In the genomic region with DNA sequence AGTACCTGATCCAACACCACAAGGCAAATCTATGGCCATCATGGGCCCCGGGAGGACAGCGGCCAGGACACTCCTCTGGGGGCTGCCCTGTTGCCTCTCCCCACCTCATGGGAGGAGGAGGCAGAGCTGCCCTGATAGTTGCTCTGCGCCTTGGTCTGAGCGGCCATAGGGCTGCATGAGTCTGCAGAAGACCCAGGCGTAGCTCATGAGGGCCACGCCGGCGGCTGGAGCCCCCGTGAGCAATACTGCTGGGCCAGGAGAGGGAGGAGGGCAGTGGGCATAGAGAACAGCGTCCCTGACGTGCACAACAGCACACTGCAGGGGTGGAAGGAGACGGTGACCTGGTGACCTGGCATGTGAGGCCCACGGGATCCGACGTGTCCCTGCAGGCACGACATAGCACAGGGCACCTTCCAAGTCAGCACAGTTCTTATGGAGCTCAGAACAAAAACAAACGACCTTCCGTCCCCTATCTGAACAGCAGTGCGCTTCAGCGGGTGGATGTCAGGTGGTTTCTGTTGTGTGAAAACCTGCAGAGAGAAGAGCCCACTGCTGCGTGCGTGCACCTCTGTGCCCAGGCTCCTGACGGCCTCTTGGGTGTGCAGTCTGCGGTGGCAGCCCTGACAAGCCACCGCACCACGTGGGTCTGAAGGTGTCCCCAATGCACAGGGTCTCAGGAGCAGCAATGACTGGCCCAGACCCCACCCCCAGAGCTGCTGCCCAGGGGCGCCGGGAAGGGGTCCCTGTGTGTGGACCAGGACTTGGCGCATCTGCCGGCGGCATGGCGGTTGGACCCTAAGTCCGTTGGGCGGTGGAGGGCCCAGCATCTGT, we compare ENCODE assay signal across 25 cellular contexts.
"Had no signal": no experiment of that assay in that cellular context is flagged by ENCODE, and none has a peak within 500 bp of the region (broad histone marks: within the 10 kb centered on the region; RNA-seq: fewer than 3 reads in every experiment).

No MANE protein-coding gene starts in this region.

- H3K4me1 Mint-ChIP-seq: activated naive CD8-positive, alpha-beta T cell treated with anti-CD3 and anti-CD28 coated beads for 36 hours had no signal

- FAIRE-seq: colon, endometrium, frontal cortex had no signal

- H3K4me3 Mint-ChIP-seq: activated naive CD8-positive, alpha-beta T cell treated with anti-CD3 and anti-CD28 coated beads for 36 hours; activated T-cell treated with anti-CD3 and anti-CD28 coated beads, Interleukin-2, amount 50 U/mL, for 72 hours; brain; mesothelial cell of epicardium; naive B cell had no signal

- H3K9me3 Mint-ChIP-seq: activated naive CD8-positive, alpha-beta T cell treated with anti-CD3 and anti-CD28 coated beads for 36 hours; activated T-cell treated with anti-CD3 and anti-CD28 coated beads, Interleukin-2, amount 50 U/mL, for 72 hours; brain; mesothelial cell of epicardium; naive B cell had no signal

- H3K27me3 ChIP-seq: adrenal gland, hepatocyte, spleen, suprapubic skin, tibial artery had no signal

- H3K9me3 ChIP-seq: adrenal gland, spleen, suprapubic skin, tibial artery had no signal

- H3K4me2 ChIP-seq: hepatocyte had no signal

- H3K27me3 Mint-ChIP-seq: activated naive CD8-positive, alpha-beta T cell treated with anti-CD3 and anti-CD28 coated beads for 36 hours; brain; naive B cell had no signal

- H3K4me3 ChIP-seq: adrenal gland, hepatocyte, spleen, suprapubic skin, tibial artery had no signal

- H3K36me3 Mint-ChIP-seq: activated naive CD8-positive, alpha-beta T cell treated with anti-CD3 and anti-CD28 coated beads for 36 hours; naive B cell had no signal

- H2AFZ ChIP-seq: hepatocyte had no signal

- H3K4me1 ChIP-seq: adrenal gland, spleen, tibial artery had no signal

- H3K79me2 ChIP-seq: hepatocyte had no signal

- H3K27ac Mint-ChIP-seq: activated naive CD8-positive, alpha-beta T cell treated with anti-CD3 and anti-CD28 coated beads for 36 hours; activated T-cell treated with anti-CD3 and anti-CD28 coated beads, Interleukin-2, amount 50 U/mL, for 72 hours; brain; mesothelial cell of epicardium; naive B cell had no signal

- DNase-seq: activated CD4-positive, alpha-beta T cell treated with anti-CD3 and anti-CD28 coated beads for 4 hours; activated CD4-positive, alpha-beta T cell treated with anti-CD3 and anti-CD28 coated beads, Interleukin-2, amount 50 U/mL, for 4 hours; activated naive CD4-positive, alpha-beta T cell; activated naive CD8-positive, alpha-beta T cell treated with anti-CD3 and anti-CD28 coated beads for 36 hours; activated T-cell treated with anti-CD3 and anti-CD28 coated beads for 4 hours; activated T-cell treated with anti-CD3 and anti-CD28 coated beads, Interleukin-2, amount 50 U/mL, for 72 hours; adrenal gland; aorta; central memory CD4-positive, alpha-beta T cell; effector CD8-positive, alpha-beta T cell; glutamatergic neuron; islet precursor cell; left ventricle myocardium superior; naive B cell; spleen; stimulated activated naive CD4-positive, alpha-beta T cell; T-helper 1 cell had no signal

- H3K27ac ChIP-seq: adrenal gland, hepatocyte, spleen, suprapubic skin, tibial artery had no signal
